Comparison of ENCODE assay signal across 9 cellular contexts in genomic region chr6:148508401-148509151, GRCh38.
DNase-seq lines count a peak whose midpoint lies in the region; ATAC-seq and TF ChIP-seq lines count a peak whose summit lies in the region.
"Had no signal": no experiment of that assay in that cellular context is flagged by ENCODE, and none has a peak within 500 bp of the region (broad histone marks: within the 10 kb centered on the region; RNA-seq: fewer than 3 reads in every experiment).

No MANE protein-coding gene starts in this region.

- DNase-seq in NCI-H524 (lab: John Stamatoyannopoulos, UW) = peak; percentile 43 to 67
- DNase-seq in NCI-H524 treated with DMSO at 0.1 percent for 48 hours (lab: John Stamatoyannopoulos, UW) = no peak
- peak; percentile 49 for DNase-seq in epithelial cell of esophagus (ENCODE audit: low read depth)
- DNase-seq in upper lobe of right lung = no peak
- no peak for DNase-seq in RKO (ENCODE audit: low spot score)
- DNase-seq in activated naive CD4-positive, alpha-beta T cell (lab: John Stamatoyannopoulos, UW) = no peak
- DNase-seq: stimulated activated naive CD8-positive, alpha-beta T cell treated with anti-CD3 and anti-CD28 coated beads, Interleukin-15, amount 100 ng/mL, for 72 hours had no signal

- H3K27ac ChIP-seq in mucosa of rectum (ENCODE audit: low read depth in 2 of 2, low read length in 2 of 2) (peak overlapping the region; percentile 69 to 71), upper lobe of right lung (peak overlapping the region; percentile 82)

- H3K36me3 ChIP-seq in mucosa of rectum (ENCODE audit: control insufficient read depth in 2 of 2, insufficient read depth in 2 of 2, low read length in 2 of 2) = no peaks in the 10 kb centered on the region
- H3K36me3 ChIP-seq in upper lobe of right lung = no peaks in the 10 kb centered on the region

- H3K4me1 ChIP-seq in mucosa of rectum (ENCODE audit: control insufficient read depth in 2 of 2, insufficient read depth in 2 of 2, low read length in 2 of 2) (no peaks in the 10 kb centered on the region), upper lobe of right lung (peaks cover 8% of the 10 kb centered on the region)

- H3K4me3 ChIP-seq in epithelial cell of esophagus (ENCODE audit: low read length) (no peak overlapping the region), mucosa of rectum (ENCODE audit: low read length in 2 of 2) (peak overlapping the region; percentile 47 to 76), upper lobe of right lung (peak overlapping the region; percentile 48)

- intact Hi-C loops in upper lobe of right lung (cut with DNase I) = no loop called here

- H3K27me3 ChIP-seq in mucosa of rectum (ENCODE audit: control insufficient read depth in 2 of 2, insufficient read depth in 2 of 2, low read length in 2 of 2) = no peaks in the 10 kb centered on the region
- H3K27me3 ChIP-seq in upper lobe of right lung = no peaks in the 10 kb centered on the region

- H3K9ac ChIP-seq in mucosa of rectum (ENCODE audit: low read depth in 1 of 2, low read length in 2 of 2) = peak overlapping the region; percentile 26 to 56

- ATAC-seq in upper lobe of right lung = no peak
- ATAC-seq in GM21528 (IDR thresholded peaks at IDR 0.05; ENCODE audit: low FRiP score, unreplicated experiment) = no peak
- ATAC-seq: stimulated activated naive CD8-positive, alpha-beta T cell treated with anti-CD3 and anti-CD28 coated beads, Interleukin-15, amount 100 ng/mL, for 72 hours had no signal

- TF ChIP-seq CTCF in epithelial cell of esophagus (IDR thresholded peaks at IDR 0.05; ENCODE audit: insufficient read depth, low read depth, low read length, missing control alignments) (no peak), upper lobe of right lung (IDR thresholded peaks at IDR 0.05) (no peak)

- H3K9me3 ChIP-seq in mucosa of rectum (ENCODE audit: control insufficient read depth in 2 of 2, low read length in 2 of 2) (no peaks in the 10 kb centered on the region), upper lobe of right lung (no peaks in the 10 kb centered on the region)

Comparison
In these comparisons a context has a peak if more than half of its experiments do, and no peak if none do; other contexts are left out.
1. DNase-seq: peak in NCI-H524 (2 of 2) and epithelial cell of esophagus (single experiment); none in NCI-H524 treated with DMSO at 0.1 percent for 48 hours (single experiment), upper lobe of right lung (single experiment), RKO (single experiment) and activated naive CD4-positive, alpha-beta T cell (0 of 4).